In the genomic region with DNA sequence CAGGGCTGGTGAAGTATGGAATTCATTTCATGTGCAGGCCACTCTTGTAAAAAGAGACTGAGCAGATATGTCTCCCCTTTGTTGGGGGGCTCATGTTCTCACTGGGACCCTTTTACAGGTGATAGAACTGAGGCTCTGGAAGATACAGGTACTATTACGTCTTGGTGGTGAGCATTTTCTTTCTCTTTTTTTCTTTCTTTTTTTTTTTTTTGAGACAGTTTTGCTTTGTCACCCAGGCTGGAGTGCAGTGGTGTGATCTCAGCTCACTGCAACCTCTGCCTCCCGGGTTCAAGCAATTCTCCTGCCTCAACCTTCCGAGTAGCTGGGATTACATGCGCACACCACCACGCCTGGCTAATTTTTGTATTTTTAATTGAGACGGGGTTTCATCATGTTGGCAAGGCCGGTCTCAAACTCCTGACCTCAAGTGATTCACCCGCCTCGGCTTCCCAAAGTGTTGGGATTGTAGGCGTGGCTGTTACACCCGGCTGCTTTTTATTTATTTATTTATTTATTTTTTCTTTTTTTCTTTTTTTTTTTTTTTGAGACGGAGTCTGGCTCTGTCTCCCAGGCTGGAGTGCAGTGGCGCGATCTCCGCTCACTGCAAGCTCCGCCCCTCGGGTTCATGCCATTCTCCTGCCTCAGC, we compare ENCODE assay signal across 2 cellular contexts.
TF ChIP-seq lines count a peak whose summit lies in the region.
"Not testable (repeated sequence)": the region's sequence is repeated elsewhere in the genome, so short reads cannot be mapped to it uniquely, and the experiment has no call there.

No MANE protein-coding gene starts in this region.

TF ChIP-seq in HEK293, 187 proteins besides CTCF, POLR2A, EP300 and RAD21:
- TF ChIP-seq, protein P1, sequence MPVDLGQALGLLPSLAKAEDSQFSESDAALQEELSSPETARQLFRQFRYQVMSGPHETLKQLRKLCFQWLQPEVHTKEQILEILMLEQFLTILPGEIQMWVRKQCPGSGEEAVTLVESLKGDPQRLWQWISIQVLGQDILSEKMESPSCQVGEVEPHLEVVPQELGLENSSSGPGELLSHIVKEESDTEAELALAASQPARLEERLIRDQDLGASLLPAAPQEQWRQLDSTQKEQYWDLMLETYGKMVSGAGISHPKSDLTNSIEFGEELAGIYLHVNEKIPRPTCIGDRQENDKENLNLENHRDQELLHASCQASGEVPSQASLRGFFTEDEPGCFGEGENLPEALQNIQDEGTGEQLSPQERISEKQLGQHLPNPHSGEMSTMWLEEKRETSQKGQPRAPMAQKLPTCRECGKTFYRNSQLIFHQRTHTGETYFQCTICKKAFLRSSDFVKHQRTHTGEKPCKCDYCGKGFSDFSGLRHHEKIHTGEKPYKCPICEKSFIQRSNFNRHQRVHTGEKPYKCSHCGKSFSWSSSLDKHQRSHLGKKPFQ (tag by site-specific recombination; IDR thresholded peaks at IDR 0.05) = 0 out of 2 replicates have a peak, but pooled peaks have one; percentile 23

TF ChIP-seq in K562, 482 proteins besides CTCF, POLR2A, EP300 and RAD21:
- TF ChIP-seq, protein P2, sequence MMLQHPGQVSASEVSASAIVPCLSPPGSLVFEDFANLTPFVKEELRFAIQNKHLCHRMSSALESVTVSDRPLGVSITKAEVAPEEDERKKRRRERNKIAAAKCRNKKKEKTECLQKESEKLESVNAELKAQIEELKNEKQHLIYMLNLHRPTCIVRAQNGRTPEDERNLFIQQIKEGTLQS (IDR thresholded peaks at IDR 0.05) = peak; percentile 43
- TF ChIP-seq, protein P2 (CRISPR knock-in tag; conservative IDR thresholded peaks at IDR 0.05) = not testable (repeated sequence)
- TF ChIP-seq ZNF384 (IDR thresholded peaks at IDR 0.05; ENCODE audit: low read depth, low read length) (peak; percentile 76), BCOR (IDR thresholded peaks at IDR 0.05) (peak; percentile 30; the same call in 1 of the 2 replicates), C11orf30 (IDR thresholded peaks at IDR 0.05; ENCODE audit: low read depth) (peak; percentile 75; the same call in 1 of the 2 replicates), MAFF (IDR thresholded peaks at IDR 0.05; ENCODE audit: low read length) (peak; percentile 23; the same call in 1 of the 2 replicates), ZNF589 (CRISPR knock-in tag; IDR thresholded peaks at IDR 0.05; ENCODE audit: low read depth) (0 out of 2 replicates have a peak, but pooled peaks have one; percentile 30), MAFG (tag; conservative IDR thresholded peaks at IDR 0.05) (peak; percentile 66), NFE2 (IDR thresholded peaks at IDR 0.05; ENCODE audit: low read depth) (peak; percentile 55; the same call in 1 of the 2 replicates), SMARCA4 (IDR thresholded peaks at IDR 0.05) (peak; percentile 47; the same call in 1 of the 2 replicates), ZNF316 (IDR thresholded peaks at IDR 0.05) (peak; percentile 82)
- TF ChIP-seq, protein P3, sequence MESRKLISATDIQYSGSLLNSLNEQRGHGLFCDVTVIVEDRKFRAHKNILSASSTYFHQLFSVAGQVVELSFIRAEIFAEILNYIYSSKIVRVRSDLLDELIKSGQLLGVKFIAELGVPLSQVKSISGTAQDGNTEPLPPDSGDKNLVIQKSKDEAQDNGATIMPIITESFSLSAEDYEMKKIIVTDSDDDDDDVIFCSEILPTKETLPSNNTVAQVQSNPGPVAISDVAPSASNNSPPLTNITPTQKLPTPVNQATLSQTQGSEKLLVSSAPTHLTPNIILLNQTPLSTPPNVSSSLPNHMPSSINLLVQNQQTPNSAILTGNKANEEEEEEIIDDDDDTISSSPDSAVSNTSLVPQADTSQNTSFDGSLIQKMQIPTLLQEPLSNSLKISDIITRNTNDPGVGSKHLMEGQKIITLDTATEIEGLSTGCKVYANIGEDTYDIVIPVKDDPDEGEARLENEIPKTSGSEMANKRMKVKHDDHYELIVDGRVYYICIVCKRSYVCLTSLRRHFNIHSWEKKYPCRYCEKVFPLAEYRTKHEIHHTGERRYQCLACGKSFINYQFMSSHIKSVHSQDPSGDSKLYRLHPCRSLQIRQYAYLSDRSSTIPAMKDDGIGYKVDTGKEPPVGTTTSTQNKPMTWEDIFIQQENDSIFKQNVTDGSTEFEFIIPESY (CRISPR knock-in tag; IDR thresholded peaks at IDR 0.05) = peak; percentile 38; the same call in 1 of the 2 replicates
- TF ChIP-seq, protein P4, sequence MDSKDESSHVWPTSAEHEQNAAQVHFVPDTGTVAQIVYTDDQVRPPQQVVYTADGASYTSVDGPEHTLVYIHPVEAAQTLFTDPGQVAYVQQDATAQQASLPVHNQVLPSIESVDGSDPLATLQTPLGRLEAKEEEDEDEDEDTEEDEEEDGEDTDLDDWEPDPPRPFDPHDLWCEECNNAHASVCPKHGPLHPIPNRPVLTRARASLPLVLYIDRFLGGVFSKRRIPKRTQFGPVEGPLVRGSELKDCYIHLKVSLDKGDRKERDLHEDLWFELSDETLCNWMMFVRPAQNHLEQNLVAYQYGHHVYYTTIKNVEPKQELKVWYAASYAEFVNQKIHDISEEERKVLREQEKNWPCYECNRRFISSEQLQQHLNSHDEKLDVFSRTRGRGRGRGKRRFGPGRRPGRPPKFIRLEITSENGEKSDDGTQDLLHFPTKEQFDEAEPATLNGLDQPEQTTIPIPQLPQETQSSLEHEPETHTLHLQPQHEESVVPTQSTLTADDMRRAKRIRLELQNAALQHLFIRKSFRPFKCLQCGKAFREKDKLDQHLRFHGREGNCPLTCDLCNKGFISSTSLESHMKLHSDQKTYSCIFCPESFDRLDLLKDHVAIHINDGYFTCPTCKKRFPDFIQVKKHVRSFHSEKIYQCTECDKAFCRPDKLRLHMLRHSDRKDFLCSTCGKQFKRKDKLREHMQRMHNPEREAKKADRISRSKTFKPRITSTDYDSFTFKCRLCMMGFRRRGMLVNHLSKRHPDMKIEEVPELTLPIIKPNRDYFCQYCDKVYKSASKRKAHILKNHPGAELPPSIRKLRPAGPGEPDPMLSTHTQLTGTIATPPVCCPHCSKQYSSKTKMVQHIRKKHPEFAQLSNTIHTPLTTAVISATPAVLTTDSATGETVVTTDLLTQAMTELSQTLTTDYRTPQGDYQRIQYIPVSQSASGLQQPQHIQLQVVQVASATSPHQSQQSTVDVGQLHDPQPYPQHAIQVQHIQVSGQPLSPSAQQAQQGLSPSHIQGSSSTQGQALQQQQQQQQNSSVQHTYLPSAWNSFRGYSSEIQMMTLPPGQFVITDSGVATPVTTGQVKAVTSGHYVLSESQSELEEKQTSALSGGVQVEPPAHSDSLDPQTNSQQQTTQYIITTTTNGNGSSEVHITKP (IDR thresholded peaks at IDR 0.05; ENCODE audit: partially characterized antibody) = peak; percentile 6
